10 cellular contexts compared by ENCODE assay signal in the genomic region with DNA sequence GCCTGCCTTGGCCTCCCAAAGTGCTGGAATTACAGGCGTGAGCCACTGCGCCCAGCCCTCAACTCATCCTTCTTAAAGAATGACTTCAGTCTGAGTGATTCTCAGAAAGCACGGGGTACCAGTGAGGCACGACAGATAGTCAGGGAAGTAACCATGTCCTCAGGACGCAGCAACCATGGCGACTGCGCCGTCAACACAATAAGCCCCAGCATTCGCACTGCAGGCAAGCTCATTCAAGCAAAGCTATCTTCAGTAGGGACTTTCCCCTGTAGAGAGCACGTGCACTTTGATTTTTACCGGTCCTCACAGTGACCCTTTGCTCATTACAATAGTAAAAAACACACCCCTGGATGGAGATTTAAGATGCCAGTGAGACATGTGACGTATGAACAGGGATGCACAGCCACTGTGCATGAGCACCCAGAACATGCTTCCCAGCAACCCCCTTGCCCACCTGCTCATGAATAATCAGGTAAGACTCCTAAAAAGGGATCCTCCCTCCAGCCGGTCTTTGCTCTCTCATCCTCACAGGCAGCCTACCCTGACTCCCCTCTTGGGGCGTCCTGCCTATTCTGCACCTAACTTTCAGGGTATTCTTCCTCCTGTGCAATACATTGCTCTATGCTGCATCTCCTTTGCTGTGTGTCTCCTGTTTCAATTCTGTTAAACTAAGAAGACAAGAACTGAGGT.
A peak's percentile ranks its signal among the peaks of the same experiment; 100 is the strongest.
DNase-seq lines count a peak whose midpoint lies in the region; ATAC-seq and TF ChIP-seq lines count a peak whose summit lies in the region.
"Had no signal": no experiment of that assay in that cellular context is flagged by ENCODE, and none has a peak within 500 bp of the region (broad histone marks: within the 10 kb centered on the region; RNA-seq: fewer than 3 reads in every experiment).

No MANE protein-coding gene starts in this region.

- H3K27ac Mint-ChIP-seq in central memory CD8-positive, alpha-beta T cell (ENCODE audit: low read depth), result no peak overlapping the region

- no peak overlapping the region for H2AFZ ChIP-seq in DND-41 (ENCODE audit: low read depth, low read length)

- H3K4me1 Mint-ChIP-seq in central memory CD8-positive, alpha-beta T cell, result peaks cover 6% of the 10 kb centered on the region

- H3K79me2 ChIP-seq in DND-41 (ENCODE audit: insufficient read depth, low read length), result no peaks in the 10 kb centered on the region; the same call in 1 of the 2 replicates

- H3K4me3 ChIP-seq in DND-41 (ENCODE audit: low read depth in 1 of 2, low read length in 2 of 2), result no peak overlapping the region
- H3K4me3 ChIP-seq: coronary artery had no signal

- no peaks in the 10 kb centered on the region for H3K9me3 Mint-ChIP-seq in central memory CD8-positive, alpha-beta T cell

- no peaks in the 10 kb centered on the region for H4K20me1 ChIP-seq in DND-41 (ENCODE audit: insufficient read depth, low read length)

- ATAC-seq in DND-41 (ENCODE audit: insufficient read depth, low read depth), result no peak
- peak; percentile 61 for ATAC-seq in GM19455 (IDR thresholded peaks at IDR 0.05; ENCODE audit: unreplicated experiment)
- peak; percentile 80 for ATAC-seq in HG03095 (IDR thresholded peaks at IDR 0.05; ENCODE audit: unreplicated experiment)
- peak; percentile 28 for ATAC-seq in central memory CD8-positive, alpha-beta T cell (replicated peaks; ENCODE audit: extremely low read depth, poor library complexity, severe bottlenecking)
- ATAC-seq: Right ventricle myocardium inferior had no signal

- H3K36me3 Mint-ChIP-seq in central memory CD8-positive, alpha-beta T cell (ENCODE audit: insufficient read depth), result peaks cover 3% of the 10 kb centered on the region

- H3K9me3 ChIP-seq in DND-41 (ENCODE audit: insufficient read depth, low read length, severe bottlenecking), result peaks cover 7% of the 10 kb centered on the region

- H3K27me3 Mint-ChIP-seq in central memory CD8-positive, alpha-beta T cell, result no peaks in the 10 kb centered on the region

- no peak overlapping the region for H3K4me2 ChIP-seq in DND-41 (ENCODE audit: insufficient read depth, low read length)

- no peak overlapping the region for H3K9ac ChIP-seq in DND-41 (ENCODE audit: low read depth, low read length)

- H3K4me1 ChIP-seq in DND-41 (ENCODE audit: insufficient read depth, low read length), result peaks cover 39% of the 10 kb centered on the region

- peaks cover 18% of the 10 kb centered on the region for H3K36me3 ChIP-seq in DND-41 (ENCODE audit: insufficient read depth, low read length)

- no peak for TF ChIP-seq CTCF in DND-41 (IDR thresholded peaks at IDR 0.05; ENCODE audit: borderline replicate concordance, extremely low read depth, low read length, poor library complexity, severe bottlenecking)

- no peaks in the 10 kb centered on the region for H3K27me3 ChIP-seq in DND-41 (ENCODE audit: insufficient read depth, low read length, poor library complexity)

- peak overlapping the region; percentile 50 for H3K27ac ChIP-seq in DND-41 (ENCODE audit: low read length)
- H3K27ac ChIP-seq: coronary artery had no signal

- DNase-seq in DND-41 (no peak), DMS153 treated with DMSO at 0.1 percent for 48 hours (lab: John Stamatoyannopoulos, UW; ENCODE audit: unreplicated experiment) (no peak), NCI-H2029 treated with DMSO at 0.1 percent for 48 hours (lab: John Stamatoyannopoulos, UW) (no peak), NCI-H510A treated with DMSO at 0.1 percent for 48 hours (lab: John Stamatoyannopoulos, UW) (no peak), NCI-H146 (lab: John Stamatoyannopoulos, UW) (no peak)
- no peak for DNase-seq in central memory CD8-positive, alpha-beta T cell (ENCODE audit: low spot score in 2 of 2)

- H3K4me3 Mint-ChIP-seq in central memory CD8-positive, alpha-beta T cell, result no peak overlapping the region
